ENCODE assay signal across 2 cellular contexts in genomic region chr2:583666-584065, GRCh38.
TF ChIP-seq lines count a peak whose summit lies in the region.

No MANE protein-coding gene starts in this region.

TF ChIP-seq in HCT116, 20 proteins besides CTCF, POLR2A, EP300 and RAD21 (continued from another document):
- TF ChIP-seq ELF1 (IDR thresholded peaks at IDR 0.05; ENCODE audit: borderline replicate concordance, low read depth): no peak
- no peak for TF ChIP-seq SRF (IDR thresholded peaks at IDR 0.05; ENCODE audit: low read depth)
- no peak for TF ChIP-seq CBX3 (IDR thresholded peaks at IDR 0.05; ENCODE audit: low read depth)
- TF ChIP-seq TCF7L2 (IDR thresholded peaks at IDR 0.05; ENCODE audit: borderline replicate concordance, extremely low read depth, insufficient read depth, insufficient read length): no peak
- TF ChIP-seq EZH2phosphoT487 (IDR thresholded peaks at IDR 0.05; ENCODE audit: borderline replicate concordance): no peak
TF ChIP-seq in HCT116: peak in this region for 0.

TF ChIP-seq in WTC11, 78 proteins besides CTCF, POLR2A, EP300 and RAD21 (continued from another document):
- no peak for TF ChIP-seq AFF4 (CRISPR knock-in tag; IDR thresholded peaks at IDR 0.05; ENCODE audit: borderline replicate concordance)
- no peak for TF ChIP-seq GTF2I (CRISPR knock-in tag; conservative IDR thresholded peaks at IDR 0.05)
TF ChIP-seq in WTC11: peak in this region for 0.
